9 cellular contexts compared by ENCODE assay signal in genomic region chr6:104941694-104942177, GRCh38. TPM values are rescaled to one million over a fixed set of nuclear protein-coding genes. Genes with fewer than 3 reads are reported as not detected.
A peak's percentile ranks its signal among the peaks of the same experiment; 100 is the strongest.
DNase-seq lines count a peak whose midpoint lies in the region; ATAC-seq and TF ChIP-seq lines count a peak whose summit lies in the region.
"Had no signal": no experiment of that assay in that cellular context is flagged by ENCODE, and none has a peak within 500 bp of the region (broad histone marks: within the 10 kb centered on the region; RNA-seq: fewer than 3 reads in every experiment).

No MANE protein-coding gene starts in this region.

- peak; percentile 12 for DNase-seq in DMS53 treated with DMSO at 0.1 percent for 48 hours (lab: John Stamatoyannopoulos, UW; ENCODE audit: unreplicated experiment)
- no peak for DNase-seq in astrocyte of the cerebellum (ENCODE audit: low read depth)
- DNase-seq in natural killer cell: no peak
- no peak for DNase-seq in NCI-H2196 treated with DMSO at 0.1 percent for 48 hours (lab: John Stamatoyannopoulos, UW; ENCODE audit: unreplicated experiment)
- no peak for DNase-seq in NCI-H1930 (lab: John Stamatoyannopoulos, UW)
- no peak for DNase-seq in NCI-H510A (lab: John Stamatoyannopoulos, UW)
- DNase-seq: NCI-H2029 had no signal

- H3K9me3 Mint-ChIP-seq in natural killer cell: no peaks in the 10 kb centered on the region

- intact Hi-C loops in natural killer cell (cut with micrococcal nuclease): no loop called here

- TF ChIP-seq CTCF in astrocyte of the cerebellum (IDR thresholded peaks at IDR 0.05; ENCODE audit: low read depth, low read length, missing control alignments) (no peak), natural killer cell (IDR thresholded peaks at IDR 0.05) (no peak)

- ATAC-seq in HG03521 (IDR thresholded peaks at IDR 0.05; ENCODE audit: unreplicated experiment) (peak; percentile 9), natural killer cell (no peak), GM21390 (IDR thresholded peaks at IDR 0.05; ENCODE audit: unreplicated experiment) (no peak)

- H3K27ac Mint-ChIP-seq in natural killer cell: no peak overlapping the region

- H3K4me3 Mint-ChIP-seq in natural killer cell: peak overlapping the region; percentile 84

- peaks cover 9 to 19% of the 10 kb centered on the region in 2 donors for H3K27me3 Mint-ChIP-seq in natural killer cell (ENCODE audit: low read depth in 2 of 2)

- peaks cover 7 to 11% of the 10 kb centered on the region in 2 donors for H3K4me1 Mint-ChIP-seq in natural killer cell

- no peaks in the 10 kb centered on the region for H3K36me3 Mint-ChIP-seq in natural killer cell

- H3K4me3 ChIP-seq in astrocyte of the cerebellum (ENCODE audit: low read depth, low read length): peak overlapping the region; percentile 26

- in situ Hi-C loops in astrocyte of the cerebellum (cut with HindIII; ENCODE audit: low sequenced_read_pairs): loop anchor here (5.0 kb wide), 1 partner anchor 136 kb away; no protein-coding TSS in a partner anchor

RNA-seq across cellular contexts. Expression of gene LIN28B, which starts 15.2 kb away (rescaled TPM):
- not detected for total RNA-seq in natural killer cell
